In the genomic region with DNA sequence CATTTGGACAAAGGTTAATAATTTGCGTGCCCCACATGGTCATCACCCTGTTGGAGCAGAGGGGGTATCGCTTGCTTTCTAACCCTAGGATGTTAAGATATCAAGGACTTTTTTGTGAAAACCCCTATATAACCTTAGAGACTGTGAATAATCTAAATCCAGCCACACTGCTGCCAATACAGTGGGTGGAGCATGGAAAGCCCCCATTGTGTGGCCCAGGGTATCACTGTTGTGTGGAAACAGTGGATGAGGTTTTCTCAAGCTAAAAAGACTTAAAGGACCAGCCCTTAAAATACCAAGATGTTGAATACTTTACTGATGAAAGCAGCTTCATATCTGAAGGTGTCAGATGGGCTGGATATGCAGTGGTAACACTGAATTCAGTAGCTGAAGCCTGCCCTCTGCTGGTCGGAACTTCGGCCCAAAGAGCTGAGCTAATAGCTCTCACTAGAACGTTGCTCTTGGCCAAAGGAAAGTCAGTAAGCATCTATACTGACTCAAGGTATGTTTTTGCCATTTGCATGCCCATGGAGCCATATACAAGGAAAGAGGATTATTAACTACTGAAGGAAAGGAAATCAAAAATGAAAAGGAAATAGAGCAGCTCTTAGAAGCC, we compare ENCODE assay signal across 9 cellular contexts.
DNase-seq lines count a peak whose midpoint lies in the region; ATAC-seq and TF ChIP-seq lines count a peak whose summit lies in the region.
"Had no signal": no experiment of that assay in that cellular context is flagged by ENCODE, and none has a peak within 500 bp of the region (broad histone marks: within the 10 kb centered on the region; RNA-seq: fewer than 3 reads in every experiment).

No MANE protein-coding gene starts in this region.

- H2BK120ac ChIP-seq in IMR-90 (ENCODE audit: low read depth, low read length), result peak overlapping the region; percentile 64

- H3K4me1 ChIP-seq in A673 (ENCODE audit: insufficient read depth, low read length, poor library complexity, severe bottlenecking) (no peaks in the 10 kb centered on the region), IMR-90 (ENCODE audit: control insufficient read depth, insufficient read depth, low read length) (no peaks in the 10 kb centered on the region)

- no peak overlapping the region for H3K4me2 ChIP-seq in IMR-90 (ENCODE audit: low read depth, low read length)

- no peak overlapping the region for H2BK5ac ChIP-seq in IMR-90 (ENCODE audit: low read depth, low read length, poor library complexity, severe bottlenecking)

- H3K9me3 ChIP-seq in A673 (ENCODE audit: low read depth, low read length, poor library complexity, severe bottlenecking) (no peaks in the 10 kb centered on the region), IMR-90 (ENCODE audit: control insufficient read depth, insufficient read depth, low read length) (no peaks in the 10 kb centered on the region; the same call in 1 of the 2 replicates), SK-N-MC (ENCODE audit: low read depth, low read length) (no peaks in the 10 kb centered on the region)

- peak; percentile 59 for DNase-seq in A673 (ENCODE audit: low spot score)
- peak; percentile 70 for DNase-seq in GM12865 (ENCODE audit: low read depth)
- peak; percentile 77 for DNase-seq in IMR-90
- peak; percentile 44 for DNase-seq in SK-N-MC (ENCODE audit: low read depth, low spot score)
- peak; percentile 47 to 65 for DNase-seq in erythroblast (lab: John Stamatoyannopoulos, UW)
- DNase-seq in nephron progenitor cell, result peak; percentile 83
- DNase-seq in HuH-7.5 (ENCODE audit: low spot score), result no peak
- no peak for DNase-seq in EL

- no CpG with 5 or more reads among the region's 5 CpGs for WGBS in IMR-90 (ENCODE audit: extremely low coverage in 2 of 2, insufficient read length in 1 of 2), 2 experiments

- CTCF ChIA-PET in A673 (lab: Charles Lee), result interaction anchor here (0.6 to 1.6 kb wide), 3 partner anchors 50 to 319 kb away, joined by 3 to 8 read pairs (median 8); no protein-coding TSS in a partner anchor
- CTCF ChIA-PET in IMR-90 (lab: Yijun Ruan, JAX), result interaction anchor here (0.6 to 3.8 kb wide), 12 partner anchors 8 to 318 kb away, joined by 3 to 42 read pairs (median 4); no protein-coding TSS in a partner anchor

- TF ChIP-seq CTCF in A673 (conservative IDR thresholded peaks at IDR 0.05; ENCODE audit: low read depth, low read length) (peak; percentile 73), GM12865 (IDR thresholded peaks at IDR 0.05; ENCODE audit: insufficient read depth, low read depth, low read length, missing control alignments) (peak; percentile 73), IMR-90 (conservative IDR thresholded peaks at IDR 0.05; ENCODE audit: low read depth, low read length) (peak; percentile 82), nephron progenitor cell (IDR thresholded peaks at IDR 0.05) (peak; percentile 66)

- H3K36me3 ChIP-seq in A673 (ENCODE audit: insufficient read depth, low read length, poor library complexity, severe bottlenecking) (no peaks in the 10 kb centered on the region), IMR-90 (ENCODE audit: control insufficient read depth, insufficient read depth, low read length) (no peaks in the 10 kb centered on the region), SK-N-MC (ENCODE audit: insufficient read depth, low read length) (no peaks in the 10 kb centered on the region)

- POLR2A ChIA-PET in A673 (lab: Charles Lee; ENCODE audit: low non-redundant PET), result no interaction called here
- POLR2A ChIA-PET in IMR-90 (lab: Charles Lee; ENCODE audit: unreplicated experiment), result no interaction called here

- H4K20me1 ChIP-seq in IMR-90 (ENCODE audit: insufficient read depth, low read length), result no peaks in the 10 kb centered on the region

- H3K27me3 Mint-ChIP-seq in nephron progenitor cell (ENCODE audit: low read depth, poor library complexity), result no peaks in the 10 kb centered on the region
- H3K27me3 Mint-ChIP-seq: memory B cell had no signal

- H3K18ac ChIP-seq in IMR-90 (ENCODE audit: low read depth, low read length), result no peak overlapping the region

- H4K91ac ChIP-seq in IMR-90 (ENCODE audit: insufficient read depth, low read depth, low read length), result peak overlapping the region; percentile 60

- H3K4me3 ChIP-seq in A673 (ENCODE audit: low read depth, low read length, poor library complexity, severe bottlenecking) (no peak overlapping the region), GM12865 (ENCODE audit: low read depth, low read length) (no peak overlapping the region), IMR-90 (ENCODE audit: insufficient read depth, low read depth, low read length) (no peak overlapping the region), SK-N-MC (no peak overlapping the region)

- TF ChIP-seq POLR2A in IMR-90 (IDR thresholded peaks at IDR 0.05; ENCODE audit: low read depth, low read length), result no peak
- TF ChIP-seq POLR2A in erythroblast (IDR thresholded peaks at IDR 0.05; ENCODE audit: low read length), result no peak

- H3K27ac ChIP-seq in A673 (ENCODE audit: low read depth, low read length, poor library complexity, severe bottlenecking) (no peak overlapping the region), IMR-90 (ENCODE audit: insufficient read depth, low read length) (no peak overlapping the region), SK-N-MC (no peak overlapping the region)

- peak overlapping the region in 1 of 2 experiments; percentile 45; a peak in 2 of 4 replicates for H4K8ac ChIP-seq in IMR-90 (ENCODE audit: low read depth in 2 of 2, low read length in 2 of 2)

- no peaks in the 10 kb centered on the region for H3K9me1 ChIP-seq in IMR-90 (ENCODE audit: insufficient read depth, low read length)

- H2BK20ac ChIP-seq in IMR-90 (ENCODE audit: low read depth, low read length), result peak overlapping the region; percentile 60; the same call in 1 of the 2 replicates

- no peak overlapping the region for H3K27ac Mint-ChIP-seq in nephron progenitor cell
- H3K27ac Mint-ChIP-seq: memory B cell had no signal

- H3K27me3 ChIP-seq in A673 (replicated peaks; ENCODE audit: insufficient read depth, low read depth, low read length, poor library complexity) (no peaks in the 10 kb centered on the region), IMR-90 (ENCODE audit: control insufficient read depth, insufficient read depth, low read length) (no peaks in the 10 kb centered on the region)

- in situ Hi-C loops in IMR-90 (cut with MboI; ENCODE audit: low sequenced_read_pairs), result loop anchor here (5.0 to 10.0 kb wide), 2 partner anchors 319 to 406 kb away; no protein-coding TSS in a partner anchor

- ATAC-seq in IMR-90 (ENCODE audit: low read depth), result peak; percentile 91

- peak overlapping the region; percentile 48 for H3K4ac ChIP-seq in IMR-90 (ENCODE audit: low read depth, low read length)

- H3K36me3 Mint-ChIP-seq in nephron progenitor cell (ENCODE audit: low read depth), result no peaks in the 10 kb centered on the region
- H3K36me3 Mint-ChIP-seq: memory B cell had no signal

- H3K4me1 Mint-ChIP-seq in nephron progenitor cell, result peaks cover 4% of the 10 kb centered on the region
- H3K4me1 Mint-ChIP-seq: memory B cell had no signal

- H4K5ac ChIP-seq in IMR-90 (ENCODE audit: low read depth, low read length), result no peak overlapping the region

- H3K9ac ChIP-seq in IMR-90 (ENCODE audit: low read depth, low read length) (no peak overlapping the region), SK-N-MC (ENCODE audit: insufficient read length) (no peak overlapping the region)

- H2AK5ac ChIP-seq in IMR-90 (ENCODE audit: low read depth, low read length), result peak overlapping the region; percentile 48

- H2AFZ ChIP-seq in IMR-90 (replicated peaks; ENCODE audit: low read length, poor library complexity), result peak overlapping the region; percentile 63

- no peak overlapping the region for H3K56ac ChIP-seq in IMR-90 (ENCODE audit: extremely low read depth, insufficient read depth, low read length)

- H3K23ac ChIP-seq in IMR-90 (ENCODE audit: low read depth, low read length), result no peak overlapping the region

- H3K4me3 Mint-ChIP-seq in nephron progenitor cell, result no peak overlapping the region
- H3K4me3 Mint-ChIP-seq: memory B cell had no signal

- H3K9me3 Mint-ChIP-seq in nephron progenitor cell, result peaks cover 17% of the 10 kb centered on the region

- dilution Hi-C loops in IMR-90 (cut with HindIII; ENCODE audit: low sequenced_read_pairs, unreplicated experiment), result no loop called here

- intact Hi-C loops in A673 (cut with micrococcal nuclease; ENCODE audit: unreplicated experiment) (loop anchor here (1.0 to 5.0 kb wide), 3 partner anchors 49 to 408 kb away; no protein-coding TSS in a partner anchor), IMR-90 (cut with micrococcal nuclease) (loop anchor here (1.0 to 10.0 kb wide), 4 partner anchors 51 to 516 kb away; no protein-coding TSS in a partner anchor)

- H3K79me1 ChIP-seq in IMR-90 (ENCODE audit: low read depth in 1 of 2, low read length in 2 of 2), result no peaks in the 10 kb centered on the region

- TF ChIP-seq RAD21 in IMR-90 (IDR thresholded peaks at IDR 0.05; ENCODE audit: low read length), result peak; percentile 87

- H2BK15ac ChIP-seq in IMR-90 (ENCODE audit: low read depth, low read length), result peak overlapping the region; percentile 20; the same call in 1 of the 3 replicates

- H2AK9ac ChIP-seq in IMR-90 (replicated peaks; ENCODE audit: low read depth, low read length, poor library complexity), result peak overlapping the region; percentile 35

- BruUV-seq in A673 (replicated peaks; lab: Mats Ljungman, UMichigan) (no TSS peak), IMR-90 (replicated peaks; lab: Mats Ljungman, UMichigan) (no TSS peak)

- peak overlapping the region; percentile 20; the same call in 1 of the 2 replicates for H3K14ac ChIP-seq in IMR-90 (replicated peaks; ENCODE audit: low read depth, low read length)

TF ChIP-seq in IMR-90, 13 proteins besides CTCF, POLR2A, EP300 and RAD21:
- peak; percentile 88 for TF ChIP-seq SMC3 (IDR thresholded peaks at IDR 0.05; ENCODE audit: low read depth, low read length)
- TF ChIP-seq MXI1 (IDR thresholded peaks at IDR 0.05; ENCODE audit: borderline replicate concordance, low read depth, low read length), result no peak
TF ChIP-seq in IMR-90: peak in this region for 1.

Comparison
In these comparisons a context has a peak if more than half of its experiments do, and no peak if none do; other contexts are left out.
1. DNase-seq: peak in A673 (single experiment), GM12865 (single experiment), IMR-90 (single experiment), SK-N-MC (single experiment), erythroblast (2 of 2) and nephron progenitor cell (single experiment); none in HuH-7.5 (single experiment) and EL (single experiment).
2. Peak in every context shown above with its lines, with median percentiles within 50 percentile points of each other: CTCF ChIP-seq.